Comparison of ENCODE assay signal across 8 cellular contexts in the genomic region with DNA sequence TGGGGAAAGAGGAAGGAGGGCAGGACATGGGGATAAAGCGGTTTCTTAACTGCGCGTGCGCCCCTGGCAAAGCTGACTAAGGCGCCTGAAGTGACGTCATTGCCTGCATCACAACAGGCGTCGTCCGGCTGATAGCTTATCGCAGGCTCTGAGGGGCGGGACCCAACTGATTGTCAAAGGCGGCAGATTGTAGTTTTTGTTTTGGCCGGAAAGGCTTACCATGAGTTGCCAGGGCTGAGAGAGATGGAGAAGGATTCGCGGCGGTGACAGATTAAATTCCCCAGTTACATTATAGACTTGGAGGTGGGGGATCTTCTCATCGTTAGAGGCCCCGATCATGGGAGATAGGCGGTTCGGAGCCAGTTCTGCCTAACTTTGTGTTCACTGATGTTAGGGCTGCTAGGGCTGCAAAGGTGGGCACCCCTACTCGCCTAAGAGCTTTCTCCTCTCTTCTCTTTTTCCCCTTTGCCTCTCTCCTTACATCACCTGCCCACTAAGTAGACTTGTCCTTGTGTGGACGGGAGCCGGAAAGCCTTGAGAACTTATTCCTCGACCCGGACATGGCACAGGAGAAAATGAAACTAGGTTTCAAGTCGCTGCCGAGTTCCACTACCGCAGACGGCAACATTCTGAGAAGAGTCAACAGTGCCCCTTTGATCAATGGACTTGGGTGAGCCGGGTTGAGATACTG. TPM values are rescaled to one million over a fixed set of nuclear protein-coding genes. Genes with fewer than 3 reads are reported as not detected.
DNase-seq lines count a peak whose midpoint lies in the region; ATAC-seq and TF ChIP-seq lines count a peak whose summit lies in the region.

No MANE protein-coding gene starts in this region.

- H3K4me1 ChIP-seq in BLaER1 treated with 17β-estradiol and CSF1 and Interleukin-3, amounts not matched to agents 10 nM and 100 nM = peaks cover 0 to 9% (median 0%) of the 10 kb centered on the region in 10 experiments; a peak in 2 of 20 replicates

- H3K4me1 Mint-ChIP-seq in activated CD4-positive, alpha-beta T cell treated with anti-CD3 and anti-CD28 coated beads, Interleukin-2, amount 10 ng/mL, durations not matched to agents 24 days and 14 days = peaks cover 16% of the 10 kb centered on the region

- peak; percentile 48 for DNase-seq in NCI-H524 treated with DMSO at 0.1 percent for 48 hours (lab: John Stamatoyannopoulos, UW)
- DNase-seq in activated CD4-positive, alpha-beta T cell treated with anti-CD3 and anti-CD28 coated beads, Interleukin-2, amount 10 ng/mL, durations not matched to agents 24 days and 14 days = peak; percentile 96
- peak; percentile 87 for DNase-seq in coronary artery (ENCODE audit: low spot score)
- DNase-seq in left kidney (ENCODE audit: low read depth, low spot score) = peak; percentile 97
- peak; percentile 87 for DNase-seq in stimulated activated CD4-positive, alpha-beta T cell treated with anti-CD3 and anti-CD28 coated beads, Interleukin-1b, Interleukin-23, amount 100 ng/mL, for 48 hours

- peaks cover 86 to 99% (median 95%) of the 10 kb centered on the region in 11 experiments for H3K27me3 ChIP-seq in BLaER1 treated with 17β-estradiol and CSF1 and Interleukin-3, amounts not matched to agents 10 nM and 100 nM

- peaks cover 0 to 5% (median 0%) of the 10 kb centered on the region in 11 experiments; a peak in 2 of 22 replicates for H4K20me1 ChIP-seq in BLaER1 treated with 17β-estradiol and CSF1 and Interleukin-3, amounts not matched to agents 10 nM and 100 nM

- peak overlapping the region; percentile 94 for H3K4me3 Mint-ChIP-seq in activated CD4-positive, alpha-beta T cell treated with anti-CD3 and anti-CD28 coated beads, Interleukin-2, amount 10 ng/mL, durations not matched to agents 24 days and 14 days

- H3K36me3 Mint-ChIP-seq in activated CD4-positive, alpha-beta T cell treated with anti-CD3 and anti-CD28 coated beads, Interleukin-2, amount 10 ng/mL, durations not matched to agents 24 days and 14 days (ENCODE audit: low read depth) = peaks cover 2% of the 10 kb centered on the region

- ATAC-seq in GM19328 (IDR thresholded peaks at IDR 0.05; ENCODE audit: unreplicated experiment) (peak; percentile 84), HG03469 (IDR thresholded peaks at IDR 0.05; ENCODE audit: unreplicated experiment) (peak; percentile 63)

- no peak for TF ChIP-seq CTCF in coronary artery (IDR thresholded peaks at IDR 0.05)

- peak overlapping the region; percentile 56 to 79 (median 72) for H3K4me3 ChIP-seq in BLaER1 treated with 17β-estradiol and CSF1 and Interleukin-3, amounts not matched to agents 10 nM and 100 nM
- peak overlapping the region; percentile 71 for H3K4me3 ChIP-seq in coronary artery

- peak overlapping the region; percentile 55 to 85 (median 79) for H3K9ac ChIP-seq in BLaER1 treated with 17β-estradiol and CSF1 and Interleukin-3, amounts not matched to agents 10 nM and 100 nM

- H3K9me3 Mint-ChIP-seq in activated CD4-positive, alpha-beta T cell treated with anti-CD3 and anti-CD28 coated beads, Interleukin-2, amount 10 ng/mL, durations not matched to agents 24 days and 14 days = no peaks in the 10 kb centered on the region

- peak overlapping the region; percentile 40 to 86 (median 76); a peak in 21 of 22 replicates for H3K27ac ChIP-seq in BLaER1 treated with 17β-estradiol and CSF1 and Interleukin-3, amounts not matched to agents 10 nM and 100 nM
- peak overlapping the region; percentile 72 to 80 for H3K27ac ChIP-seq in coronary artery

- no peaks in the 10 kb centered on the region for H3K9me3 ChIP-seq in BLaER1 treated with 17β-estradiol and CSF1 and Interleukin-3, amounts not matched to agents 10 nM and 100 nM (replicated peaks in 1 of 11)

- intact Hi-C loops in activated CD4-positive, alpha-beta T cell treated with anti-CD3 and anti-CD28 coated beads, Interleukin-2, amount 10 ng/mL, durations not matched to agents 24 days and 14 days (cut with micrococcal nuclease) = loop anchor here (5.0 to 10.0 kb wide), 2 partner anchors 632 to 715 kb away; partner anchors contain the start of gene INTS6L

- no peaks in the 10 kb centered on the region for H3K36me3 ChIP-seq in BLaER1 treated with 17β-estradiol and CSF1 and Interleukin-3, amounts not matched to agents 10 nM and 100 nM

- no peaks in the 10 kb centered on the region for H3K27me3 Mint-ChIP-seq in activated CD4-positive, alpha-beta T cell treated with anti-CD3 and anti-CD28 coated beads, Interleukin-2, amount 10 ng/mL, durations not matched to agents 24 days and 14 days

- peak overlapping the region; percentile 99 for H3K27ac Mint-ChIP-seq in activated CD4-positive, alpha-beta T cell treated with anti-CD3 and anti-CD28 coated beads, Interleukin-2, amount 10 ng/mL, durations not matched to agents 24 days and 14 days

- H3K4me2 ChIP-seq in BLaER1 treated with 17β-estradiol and CSF1 and Interleukin-3, amounts not matched to agents 10 nM and 100 nM = peak overlapping the region; percentile 58 to 86 (median 74)

RNA-seq across cellular contexts. Expression of gene PABIR2, which starts 10.2 kb away (rescaled TPM):
- total RNA-seq in activated CD4-positive, alpha-beta T cell treated with anti-CD3 and anti-CD28 coated beads, Interleukin-2, amount 10 ng/mL, durations not matched to agents 24 days and 14 days = 42.6 and 43.4 TPM in 2 replicates

Comparison
In these comparisons a context has a peak if more than half of its experiments do, and no peak if none do; other contexts are left out.
1. Peak in every context shown above with its lines: DNase-seq, ATAC-seq, H3K4me3 ChIP-seq and H3K27ac ChIP-seq.